8 cellular contexts compared by ENCODE assay signal in the genomic region with DNA sequence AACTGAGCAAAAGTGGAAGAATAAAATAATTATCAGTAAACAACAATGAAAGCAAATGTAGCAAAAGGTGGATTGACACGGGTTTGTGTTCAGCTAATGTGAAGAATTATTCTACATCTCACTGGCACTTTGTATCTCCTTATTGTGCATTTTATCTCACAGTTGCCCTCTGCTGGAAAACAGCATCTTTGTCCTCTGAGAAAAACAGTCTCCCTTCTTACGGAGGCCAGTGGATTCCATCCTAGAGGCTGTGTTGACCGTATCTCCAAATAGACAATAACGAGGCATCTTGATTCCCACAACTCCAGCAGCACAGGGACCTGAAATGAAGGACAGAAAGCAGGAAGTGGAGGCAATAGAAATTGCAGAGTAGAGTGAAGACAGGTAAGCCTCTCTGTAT. TPM values are rescaled to one million over a fixed set of nuclear protein-coding genes. Genes with fewer than 3 reads are reported as not detected.
DNase-seq lines count a peak whose midpoint lies in the region; ATAC-seq and TF ChIP-seq lines count a peak whose summit lies in the region.

No MANE protein-coding gene starts in this region.

- ATAC-seq in psoas muscle (peak in 1 of 4 donors; percentile 60), HG02970 (IDR thresholded peaks at IDR 0.05; ENCODE audit: low FRiP score, unreplicated experiment) (no peak), HG03025 (IDR thresholded peaks at IDR 0.05; ENCODE audit: low FRiP score, unreplicated experiment) (no peak)

- WGBS in esophagus muscularis mucosa = 42% methylated on average over 4 of the region's 4 CpGs
- 41 to 49% (median 47%) methylated on average over 4 of the region's 4 CpGs for WGBS in psoas muscle, 3 donors

- H3K4me1 ChIP-seq in esophagus muscularis mucosa (peaks cover 0 to 5% (median 1%) of the 10 kb centered on the region in 4 donors), psoas muscle (peaks cover 3% of the 10 kb centered on the region)

- TF ChIP-seq EP300 in esophagus muscularis mucosa (IDR thresholded peaks at IDR 0.05) = no peak

- H3K9me3 ChIP-seq in esophagus muscularis mucosa (no peaks in the 10 kb centered on the region), psoas muscle (no peaks in the 10 kb centered on the region)

- no peaks in the 10 kb centered on the region for H3K27me3 ChIP-seq in esophagus muscularis mucosa
- H3K27me3 ChIP-seq in psoas muscle (ENCODE audit: insufficient read depth in 3 of 3, low read length in 2 of 3) = no peaks in the 10 kb centered on the region

- H3K27ac ChIP-seq in esophagus muscularis mucosa (replicated peaks in 1 of 4) = no peak overlapping the region
- no peak overlapping the region for H3K27ac ChIP-seq in psoas muscle

- DNase-seq in DMS 273 (lab: John Stamatoyannopoulos, UW; ENCODE audit: unreplicated experiment) = peak; percentile 37
- DNase-seq in DMS 273 treated with DMSO at 0.1 percent for 48 hours (lab: John Stamatoyannopoulos, UW) = no peak
- peak; percentile 41 to 72 for DNase-seq in NCI-H526 (lab: John Stamatoyannopoulos, UW)
- no peak for DNase-seq in esophagus muscularis mucosa (ENCODE audit: extremely low spot score)
- DNase-seq in psoas muscle = no peak
- DNase-seq in NCI-H2196 treated with DMSO at 0.1 percent for 48 hours (lab: John Stamatoyannopoulos, UW; ENCODE audit: unreplicated experiment) = no peak

- H3K4me3 ChIP-seq in esophagus muscularis mucosa (no peak overlapping the region), psoas muscle (no peak overlapping the region)

- H3K36me3 ChIP-seq in esophagus muscularis mucosa (no peaks in the 10 kb centered on the region), psoas muscle (ENCODE audit: insufficient read depth in 1 of 2, low read depth in 1 of 2) (peaks cover 0 to 7% of the 10 kb centered on the region in 2 donors)

- no peak for TF ChIP-seq POLR2A in esophagus muscularis mucosa (IDR thresholded peaks at IDR 0.05; ENCODE audit: low read depth)

- peak; percentile 31 to 41 (median 39) for TF ChIP-seq CTCF in esophagus muscularis mucosa (IDR thresholded peaks at IDR 0.05)
- TF ChIP-seq CTCF in psoas muscle (IDR thresholded peaks at IDR 0.05) = peak; percentile 33

- intact Hi-C loops in esophagus muscularis mucosa (cut with DNase I) (no loop called here), psoas muscle (cut with DNase I) (loop anchor here in 1 of 2 donors (5.0 kb wide), 1 partner anchor 382 kb away; no protein-coding TSS in a partner anchor)

RNA-seq across cellular contexts. Expression of gene PLBD1, which starts 51.3 kb away (rescaled TPM):
- total RNA-seq in esophagus muscularis mucosa (10 to 100 TPM in 1 of 4 donors, 1 to 10 TPM in 3; 4.1 to 18.7 (median 6.6) TPM), psoas muscle (10 to 100 TPM in 1 of 4 donors, 1 to 10 TPM in 3; 6.5 to 10.6 (median 8.9) TPM)
- 1 to 10 TPM; 3.7 to 5.6 (median 4.4) TPM for polyA plus RNA-seq in psoas muscle

Comparison
In these comparisons a context has a peak if more than half of its experiments do, and no peak if none do; other contexts are left out.
1. DNase-seq: peak in DMS 273 (single experiment) and NCI-H526 (2 of 2); none in DMS 273 treated with DMSO at 0.1 percent for 48 hours (single experiment), esophagus muscularis mucosa (single experiment), psoas muscle (0 of 2) and NCI-H2196 treated with DMSO at 0.1 percent for 48 hours (single experiment).